ENCODE assay signal across 25 cellular contexts in the genomic region with DNA sequence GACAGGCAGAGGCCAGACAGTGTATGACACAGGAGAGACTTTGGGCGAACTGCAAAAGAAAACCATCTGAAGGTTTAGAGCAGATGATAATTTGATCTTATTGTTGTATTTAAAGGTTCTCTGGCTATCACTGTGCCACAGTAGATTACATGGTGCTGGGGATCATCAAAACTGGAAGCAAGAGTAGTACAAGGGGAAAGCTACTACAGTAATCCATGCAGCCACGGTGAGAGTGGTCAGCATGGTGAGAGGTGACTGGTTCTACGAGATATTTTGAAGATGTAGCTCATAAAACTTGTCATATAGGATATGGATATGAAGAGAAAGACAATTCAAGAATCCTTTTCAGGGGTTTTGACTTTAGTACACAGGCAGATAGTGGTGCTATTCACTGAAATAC.
"Had no signal": no experiment of that assay in that cellular context is flagged by ENCODE, and none has a peak within 500 bp of the region (broad histone marks: within the 10 kb centered on the region; RNA-seq: fewer than 3 reads in every experiment).

No MANE protein-coding gene starts in this region.

- H3K36me3 Mint-ChIP-seq: immature natural killer cell, naive B cell had no signal

- H3K27ac Mint-ChIP-seq: dendritic cell treated with granulocyte-macrophage colony-stimulating factor and Interleukin-4, amounts not matched to agents 40 ng/mL and 50 ng/mL, for 4 days; effector memory CD8-positive, alpha-beta T cell; immature natural killer cell; naive B cell; nephron had no signal

- H3K36me3 ChIP-seq: esophagus squamous epithelium, gastroesophageal sphincter, left ventricle myocardium inferior, neutrophil, spleen had no signal

- H3K27me3 Mint-ChIP-seq: dendritic cell treated with granulocyte-macrophage colony-stimulating factor and Interleukin-4, amounts not matched to agents 40 ng/mL and 50 ng/mL, for 4 days; effector memory CD8-positive, alpha-beta T cell; naive B cell had no signal

- FAIRE-seq: colon, keratinocyte, urothelium cell line had no signal

- H3K4me1 ChIP-seq: esophagus squamous epithelium, gastroesophageal sphincter, left ventricle myocardium inferior, psoas muscle, spleen had no signal

- DNase-seq: effector memory CD8-positive, alpha-beta T cell; esophagus squamous epithelium; foreskin fibroblast; glutamatergic neuron; immature natural killer cell; left ventricle myocardium inferior; mesendoderm; naive B cell; psoas muscle; retina; spleen; stimulated activated CD4-positive, alpha-beta T cell treated with anti-CD3 and anti-CD28 coated beads, Interleukin-15, amount 100 ng/mL, for 24 hours; stimulated activated CD4-positive, alpha-beta T cell treated with anti-CD3 and anti-CD28 coated beads, Interleukin-1b, Interleukin-23, amount 100 ng/mL, for 48 hours; stimulated activated CD4-positive, alpha-beta T cell treated with anti-CD3 and anti-CD28 coated beads, Interleukin-4, amount 100 ng/mL, for 24 hours; stimulated activated naive CD4-positive, alpha-beta T cell treated with Interleukin-2 at 50 U/mL for 16 hours; trophoblast cell had no signal

- H3K27me3 ChIP-seq: esophagus squamous epithelium, gastroesophageal sphincter, neutrophil, spleen had no signal

- H3K9me3 Mint-ChIP-seq: dendritic cell treated with granulocyte-macrophage colony-stimulating factor and Interleukin-4, amounts not matched to agents 40 ng/mL and 50 ng/mL, for 4 days; nephron had no signal

- H3K4me3 ChIP-seq: esophagus squamous epithelium, gastroesophageal sphincter, left ventricle myocardium inferior, lung, psoas muscle, spleen had no signal

- H3K4me1 Mint-ChIP-seq: immature natural killer cell, naive B cell, nephron had no signal

- H3K9me3 ChIP-seq: esophagus squamous epithelium, gastroesophageal sphincter, left ventricle myocardium inferior, neutrophil, psoas muscle had no signal

- H3K4me3 Mint-ChIP-seq: dendritic cell treated with granulocyte-macrophage colony-stimulating factor and Interleukin-4, amounts not matched to agents 40 ng/mL and 50 ng/mL, for 4 days; effector memory CD8-positive, alpha-beta T cell; immature natural killer cell; naive B cell; nephron had no signal

- H3K27ac ChIP-seq: esophagus squamous epithelium, gastroesophageal sphincter, left ventricle myocardium inferior, neutrophil, psoas muscle, spleen had no signal

- ATAC-seq: effector memory CD8-positive, alpha-beta T cell; gastroesophageal sphincter; psoas muscle; sciatic nerve had no signal
